Comparison of ENCODE assay signal across 2 cellular contexts in genomic region chr11:134181707-134182106, GRCh38.
A peak's percentile ranks its signal among the peaks of the same experiment; 100 is the strongest.
TF ChIP-seq lines count a peak whose summit lies in the region.

No MANE protein-coding gene starts in this region.

TF ChIP-seq in SK-N-SH, 30 proteins besides CTCF, POLR2A, EP300 and RAD21:
- TF ChIP-seq MEF2A (IDR thresholded peaks at IDR 0.05; ENCODE audit: borderline replicate concordance, low read depth) (peak; percentile 50; the same call in 1 of the 2 replicates), JUND (IDR thresholded peaks at IDR 0.05) (no peak), FOXJ3 (CRISPR knock-in tag; IDR thresholded peaks at IDR 0.05) (no peak)

TF ChIP-seq in SK-N-SH treated with all-trans-retinoic acid at 6 μM for 48 hours, 23 proteins besides CTCF, POLR2A, EP300 and RAD21:
- TF ChIP-seq OSR1 (CRISPR knock-in tag; IDR thresholded peaks at IDR 0.05), result no peak
- no peak for TF ChIP-seq ZNF8 (CRISPR knock-in tag; IDR thresholded peaks at IDR 0.05)
- no peak for TF ChIP-seq ZFP3 (CRISPR knock-in tag; IDR thresholded peaks at IDR 0.05)
- TF ChIP-seq ZNF565 (CRISPR knock-in tag; conservative IDR thresholded peaks at IDR 0.05; ENCODE audit: low read depth), result no peak
- TF ChIP-seq CSDC2 (CRISPR knock-in tag; IDR thresholded peaks at IDR 0.05), result no peak
- no peak for TF ChIP-seq BACH2 (CRISPR knock-in tag; IDR thresholded peaks at IDR 0.05; ENCODE audit: borderline replicate concordance)
- TF ChIP-seq ESRRG (CRISPR knock-in tag; IDR thresholded peaks at IDR 0.05), result no peak
- no peak for TF ChIP-seq CREB5 (CRISPR knock-in tag; IDR thresholded peaks at IDR 0.05; ENCODE audit: low read depth)
- TF ChIP-seq ZC3H10 (CRISPR knock-in tag; IDR thresholded peaks at IDR 0.05), result no peak
- TF ChIP-seq, protein P1, sequence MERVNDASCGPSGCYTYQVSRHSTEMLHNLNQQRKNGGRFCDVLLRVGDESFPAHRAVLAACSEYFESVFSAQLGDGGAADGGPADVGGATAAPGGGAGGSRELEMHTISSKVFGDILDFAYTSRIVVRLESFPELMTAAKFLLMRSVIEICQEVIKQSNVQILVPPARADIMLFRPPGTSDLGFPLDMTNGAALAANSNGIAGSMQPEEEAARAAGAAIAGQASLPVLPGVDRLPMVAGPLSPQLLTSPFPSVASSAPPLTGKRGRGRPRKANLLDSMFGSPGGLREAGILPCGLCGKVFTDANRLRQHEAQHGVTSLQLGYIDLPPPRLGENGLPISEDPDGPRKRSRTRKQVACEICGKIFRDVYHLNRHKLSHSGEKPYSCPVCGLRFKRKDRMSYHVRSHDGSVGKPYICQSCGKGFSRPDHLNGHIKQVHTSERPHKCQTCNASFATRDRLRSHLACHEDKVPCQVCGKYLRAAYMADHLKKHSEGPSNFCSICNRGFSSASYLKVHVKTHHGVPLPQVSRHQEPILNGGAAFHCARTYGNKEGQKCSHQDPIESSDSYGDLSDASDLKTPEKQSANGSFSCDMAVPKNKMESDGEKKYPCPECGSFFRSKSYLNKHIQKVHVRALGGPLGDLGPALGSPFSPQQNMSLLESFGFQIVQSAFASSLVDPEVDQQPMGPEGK (CRISPR knock-in tag; IDR thresholded peaks at IDR 0.05; ENCODE audit: borderline replicate concordance), result no peak
- TF ChIP-seq RARB (CRISPR knock-in tag; IDR thresholded peaks at IDR 0.05), result no peak
- no peak for TF ChIP-seq TOX (CRISPR knock-in tag; IDR thresholded peaks at IDR 0.05; ENCODE audit: borderline replicate concordance)
- TF ChIP-seq ARNTL (CRISPR knock-in tag; IDR thresholded peaks at IDR 0.05; ENCODE audit: borderline replicate concordance, low read depth), result no peak
- TF ChIP-seq, protein P2, sequence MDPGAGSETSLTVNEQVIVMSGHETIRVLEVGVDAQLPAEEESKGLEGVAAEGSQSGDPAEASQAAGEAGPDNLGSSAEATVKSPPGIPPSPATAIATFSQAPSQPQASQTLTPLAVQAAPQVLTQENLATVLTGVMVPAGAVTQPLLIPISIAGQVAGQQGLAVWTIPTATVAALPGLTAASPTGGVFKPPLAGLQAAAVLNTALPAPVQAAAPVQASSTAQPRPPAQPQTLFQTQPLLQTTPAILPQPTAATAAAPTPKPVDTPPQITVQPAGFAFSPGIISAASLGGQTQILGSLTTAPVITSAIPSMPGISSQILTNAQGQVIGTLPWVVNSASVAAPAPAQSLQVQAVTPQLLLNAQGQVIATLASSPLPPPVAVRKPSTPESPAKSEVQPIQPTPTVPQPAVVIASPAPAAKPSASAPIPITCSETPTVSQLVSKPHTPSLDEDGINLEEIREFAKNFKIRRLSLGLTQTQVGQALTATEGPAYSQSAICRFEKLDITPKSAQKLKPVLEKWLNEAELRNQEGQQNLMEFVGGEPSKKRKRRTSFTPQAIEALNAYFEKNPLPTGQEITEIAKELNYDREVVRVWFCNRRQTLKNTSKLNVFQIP (CRISPR knock-in tag; IDR thresholded peaks at IDR 0.05; ENCODE audit: borderline replicate concordance, low read depth), result no peak
- no peak for TF ChIP-seq CSRNP3 (CRISPR knock-in tag; IDR thresholded peaks at IDR 0.05)
- no peak for TF ChIP-seq TCF4 (CRISPR knock-in tag; IDR thresholded peaks at IDR 0.05; ENCODE audit: borderline replicate concordance)
- no peak for TF ChIP-seq TSHZ2 (CRISPR knock-in tag; IDR thresholded peaks at IDR 0.05)
- TF ChIP-seq ISL1 (CRISPR knock-in tag; IDR thresholded peaks at IDR 0.05), result no peak
